ENCODE assay signal across 18 cellular contexts in the genomic region with DNA sequence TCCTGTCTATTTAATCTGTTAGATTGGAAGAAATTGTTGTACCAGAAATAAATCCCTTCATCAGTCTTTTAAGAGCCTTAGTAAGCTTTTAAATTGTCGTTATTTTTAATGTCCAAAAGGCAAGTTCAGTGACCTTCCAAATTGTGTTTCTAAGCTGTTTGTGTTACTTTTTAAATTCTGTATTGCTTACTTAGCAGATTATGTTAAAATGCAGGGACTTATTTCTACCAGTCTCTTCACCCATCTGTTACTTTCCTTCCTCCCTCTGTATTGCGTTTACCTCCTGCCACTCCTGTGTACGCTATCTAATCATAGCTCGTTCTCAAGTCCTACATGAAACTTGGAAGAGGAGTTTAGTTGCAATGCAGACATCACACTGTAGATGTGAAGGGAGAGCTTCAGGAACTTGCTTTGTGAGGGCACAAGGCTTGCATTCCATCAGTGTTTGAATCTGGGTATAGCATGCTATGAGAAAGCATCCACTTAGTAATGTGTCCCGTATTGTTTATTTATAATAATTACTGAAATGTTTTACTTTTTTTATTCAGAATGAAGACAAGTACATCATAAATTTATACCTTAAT.
DNase-seq lines count a peak whose midpoint lies in the region; ATAC-seq and TF ChIP-seq lines count a peak whose summit lies in the region.
"Had no signal": no experiment of that assay in that cellular context is flagged by ENCODE, and none has a peak within 500 bp of the region (broad histone marks: within the 10 kb centered on the region; RNA-seq: fewer than 3 reads in every experiment).

No MANE protein-coding gene starts in this region.

- H3K9me3 ChIP-seq in mucosa of descending colon: no peaks in the 10 kb centered on the region
- H3K9me3 ChIP-seq: BLaER1 treated with 17β-estradiol and CSF1 and Interleukin-3, amounts not matched to agents 10 nM and 100 nM had no signal

- peaks cover 14% of the 10 kb centered on the region for H3K4me1 Mint-ChIP-seq in central memory CD8-positive, alpha-beta T cell
- H3K4me1 Mint-ChIP-seq in stimulated activated memory B cell treated with anti-CD40 and anti-IgM and Interleukin-4, amounts not matched to agents 10 μg/mL and 1 μg/mL and 100 μg/mL, for 72 hours: peaks cover 37% of the 10 kb centered on the region

- intact Hi-C loops in mucosa of descending colon (cut with DNase I, micrococcal nuclease): no loop called here

- peak overlapping the region; percentile 22 for H3K27ac Mint-ChIP-seq in central memory CD8-positive, alpha-beta T cell (ENCODE audit: low read depth)
- peak overlapping the region; percentile 43 for H3K27ac Mint-ChIP-seq in stimulated activated memory B cell treated with anti-CD40 and anti-IgM and Interleukin-4, amounts not matched to agents 10 μg/mL and 1 μg/mL and 100 μg/mL, for 72 hours

- H3K36me3 Mint-ChIP-seq in central memory CD8-positive, alpha-beta T cell (ENCODE audit: insufficient read depth): peaks cover 5% of the 10 kb centered on the region
- peaks cover 63% of the 10 kb centered on the region for H3K36me3 Mint-ChIP-seq in stimulated activated memory B cell treated with anti-CD40 and anti-IgM and Interleukin-4, amounts not matched to agents 10 μg/mL and 1 μg/mL and 100 μg/mL, for 72 hours

- ATAC-seq in central memory CD8-positive, alpha-beta T cell (replicated peaks; ENCODE audit: extremely low read depth, poor library complexity, severe bottlenecking): no peak
- ATAC-seq in stimulated activated memory B cell treated with anti-CD40 and anti-IgM and Interleukin-4, amounts not matched to agents 10 μg/mL and 1 μg/mL and 100 μg/mL, for 72 hours: no peak
- ATAC-seq in mucosa of descending colon: no peak
- ATAC-seq: HCT116 had no signal

- H3K36me3 ChIP-seq in mucosa of descending colon (ENCODE audit: low read depth): no peaks in the 10 kb centered on the region

- H3K4me3 ChIP-seq in mucosa of descending colon: no peak overlapping the region
- H3K4me3 ChIP-seq: BLaER1 treated with 17β-estradiol and CSF1 and Interleukin-3, amounts not matched to agents 10 nM and 100 nM had no signal

- peaks cover 3% of the 10 kb centered on the region for H3K4me1 ChIP-seq in mucosa of descending colon (ENCODE audit: low read depth)

- TF ChIP-seq CTCF in mucosa of descending colon (IDR thresholded peaks at IDR 0.05): no peak

- peak; percentile 16 for DNase-seq in NCI-H2171 treated with DMSO at 0.1 percent for 48 hours (lab: John Stamatoyannopoulos, UW)
- DNase-seq in NCI-H2171 (lab: John Stamatoyannopoulos, UW): no peak
- peak; percentile 85 for DNase-seq in NCI-H524 treated with DMSO at 0.1 percent for 48 hours (lab: John Stamatoyannopoulos, UW)
- no peak for DNase-seq in central memory CD8-positive, alpha-beta T cell (ENCODE audit: low spot score in 2 of 2)
- no peak for DNase-seq in COR-L47 (lab: John Stamatoyannopoulos, UW)
- no peak for DNase-seq in mucosa of descending colon
- no peak for DNase-seq in activated naive CD4-positive, alpha-beta T cell treated with anti-CD3 and anti-CD28 coated beads, Interleukin-2, amount 50 U/mL, for 16 hours
- DNase-seq: CD8-positive, alpha-beta memory T cell; KG1; NCI-H1436; NCI-H2029; NCI-H2227 treated with DMSO at 0.1 percent for 48 hours; NCI-H526; NK-92 treated with Interleukin-12 subunit alpha and Interleukin-12 subunit beta, amount 100 ng/mL, for 24 hours; SHP77 treated with DMSO at 0.1 percent for 48 hours had no signal

- H3K4me3 Mint-ChIP-seq in central memory CD8-positive, alpha-beta T cell: no peak overlapping the region
- H3K4me3 Mint-ChIP-seq in stimulated activated memory B cell treated with anti-CD40 and anti-IgM and Interleukin-4, amounts not matched to agents 10 μg/mL and 1 μg/mL and 100 μg/mL, for 72 hours: no peak overlapping the region
- H3K4me3 Mint-ChIP-seq: CD8-positive, alpha-beta memory T cell had no signal

- H3K27me3 Mint-ChIP-seq in central memory CD8-positive, alpha-beta T cell: no peaks in the 10 kb centered on the region
- no peaks in the 10 kb centered on the region for H3K27me3 Mint-ChIP-seq in stimulated activated memory B cell treated with anti-CD40 and anti-IgM and Interleukin-4, amounts not matched to agents 10 μg/mL and 1 μg/mL and 100 μg/mL, for 72 hours
- H3K27me3 Mint-ChIP-seq: CD8-positive, alpha-beta memory T cell had no signal

- no peaks in the 10 kb centered on the region for H3K9me3 Mint-ChIP-seq in central memory CD8-positive, alpha-beta T cell
- no peaks in the 10 kb centered on the region for H3K9me3 Mint-ChIP-seq in stimulated activated memory B cell treated with anti-CD40 and anti-IgM and Interleukin-4, amounts not matched to agents 10 μg/mL and 1 μg/mL and 100 μg/mL, for 72 hours
- H3K9me3 Mint-ChIP-seq: CD8-positive, alpha-beta memory T cell had no signal

Comparison
In these comparisons a context has a peak if more than half of its experiments do, and no peak if none do; other contexts are left out.
1. DNase-seq: peak in NCI-H2171 treated with DMSO at 0.1 percent for 48 hours (single experiment) and NCI-H524 treated with DMSO at 0.1 percent for 48 hours (single experiment); none in NCI-H2171 (single experiment), central memory CD8-positive, alpha-beta T cell (0 of 2), COR-L47 (single experiment), mucosa of descending colon (0 of 3) and activated naive CD4-positive, alpha-beta T cell treated with anti-CD3 and anti-CD28 coated beads, Interleukin-2, amount 50 U/mL, for 16 hours (single experiment).